18 cellular contexts compared by ENCODE assay signal in genomic region chr7:18648849-18649758, GRCh38.
DNase-seq lines count a peak whose midpoint lies in the region; ATAC-seq, FAIRE-seq and TF ChIP-seq lines count a peak whose summit lies in the region.
"Had no signal": no experiment of that assay in that cellular context is flagged by ENCODE, and none has a peak within 500 bp of the region (broad histone marks: within the 10 kb centered on the region; RNA-seq: fewer than 3 reads in every experiment).

No MANE protein-coding gene starts in this region.

- H3K27me3 Mint-ChIP-seq in activated T-helper 17 cell treated with anti-CD3 and anti-CD28 coated beads, Interleukin-2, amount 50 U/mL, for 72 hours: no peaks in the 10 kb centered on the region
- H3K27me3 Mint-ChIP-seq in immature natural killer cell (ENCODE audit: low read depth in 3 of 3): no peaks in the 10 kb centered on the region
- H3K27me3 Mint-ChIP-seq: B cell; CD4-positive, alpha-beta memory T cell had no signal

- no peak overlapping the region for H3K4me2 ChIP-seq in parathyroid adenoma (ENCODE audit: low read length)

- H3K4me1 Mint-ChIP-seq in activated T-helper 17 cell treated with anti-CD3 and anti-CD28 coated beads, Interleukin-2, amount 50 U/mL, for 72 hours: no peaks in the 10 kb centered on the region
- H3K4me1 Mint-ChIP-seq in immature natural killer cell: no peaks in the 10 kb centered on the region
- H3K4me1 Mint-ChIP-seq: B cell; CD4-positive, alpha-beta memory T cell had no signal

- H3K36me3 ChIP-seq in parathyroid adenoma (ENCODE audit: control insufficient read depth, insufficient read depth, low read length): no peaks in the 10 kb centered on the region

- no peak overlapping the region for H3K27ac ChIP-seq in parathyroid adenoma

- TF ChIP-seq CTCF in parathyroid adenoma (IDR thresholded peaks at IDR 0.05): no peak

- no peaks in the 10 kb centered on the region for H3K4me1 ChIP-seq in parathyroid adenoma

- H2AFZ ChIP-seq in parathyroid adenoma: peak overlapping the region; percentile 6

- no peaks in the 10 kb centered on the region for H3K79me2 ChIP-seq in parathyroid adenoma

- FAIRE-seq in GM12892 (lab: Jason Lieb, UNC): peak; percentile 51
- FAIRE-seq: GM12891, K562 had no signal

- H3K4me3 ChIP-seq in parathyroid adenoma (ENCODE audit: low read depth, low read length): no peak overlapping the region
- H3K4me3 ChIP-seq: K562 had no signal

- TF ChIP-seq POLR2A in GM12892 (IDR thresholded peaks at IDR 0.05; ENCODE audit: low read depth, low read length): no peak

- DNase-seq in GM12892 (ENCODE audit: insufficient read length) (no peak), NCI-H460 (ENCODE audit: extremely low read depth, low read depth) (peak; percentile 15), DMS 273 (lab: John Stamatoyannopoulos, UW; ENCODE audit: unreplicated experiment) (no peak), immature natural killer cell (no peak)
- DNase-seq: GDM1, GOT3, MV-4-11, NCI-H1417 treated with DMSO at 0.1 percent for 48 hours, NCI-H1930, NCI-H446, NCI-H774 had no signal

- ATAC-seq in activated T-helper 17 cell treated with anti-CD3 and anti-CD28 coated beads, Interleukin-2, amount 50 U/mL, for 72 hours (replicated peaks): peak; percentile 75
- no peak for ATAC-seq in GM21825 (IDR thresholded peaks at IDR 0.05; ENCODE audit: unreplicated experiment)
- ATAC-seq: K562 had no signal

- H3K36me3 Mint-ChIP-seq in activated T-helper 17 cell treated with anti-CD3 and anti-CD28 coated beads, Interleukin-2, amount 50 U/mL, for 72 hours (ENCODE audit: low read depth): no peaks in the 10 kb centered on the region
- peaks cover 9 to 22% (median 18%) of the 10 kb centered on the region in 3 donors for H3K36me3 Mint-ChIP-seq in immature natural killer cell
- H3K36me3 Mint-ChIP-seq: CD4-positive, alpha-beta memory T cell had no signal

- H3K9me3 ChIP-seq in parathyroid adenoma (ENCODE audit: control insufficient read depth, low read length): no peaks in the 10 kb centered on the region

- H3K9ac ChIP-seq in parathyroid adenoma: no peak overlapping the region

- H3K4me3 Mint-ChIP-seq in activated T-helper 17 cell treated with anti-CD3 and anti-CD28 coated beads, Interleukin-2, amount 50 U/mL, for 72 hours: peak overlapping the region; percentile 43
- H3K4me3 Mint-ChIP-seq in immature natural killer cell: no peak overlapping the region
- H3K4me3 Mint-ChIP-seq: B cell; CD4-positive, alpha-beta memory T cell had no signal

- H3K27ac Mint-ChIP-seq in activated T-helper 17 cell treated with anti-CD3 and anti-CD28 coated beads, Interleukin-2, amount 50 U/mL, for 72 hours: peak overlapping the region; percentile 37
- no peak overlapping the region for H3K27ac Mint-ChIP-seq in immature natural killer cell
- H3K27ac Mint-ChIP-seq: B cell had no signal

- no peaks in the 10 kb centered on the region for H3K27me3 ChIP-seq in parathyroid adenoma (ENCODE audit: control insufficient read depth, insufficient read depth, low read length)

- no peaks in the 10 kb centered on the region for H3K9me3 Mint-ChIP-seq in activated T-helper 17 cell treated with anti-CD3 and anti-CD28 coated beads, Interleukin-2, amount 50 U/mL, for 72 hours
- H3K9me3 Mint-ChIP-seq in immature natural killer cell: no peaks in the 10 kb centered on the region
